Comparison of ENCODE assay signal across 30 cellular contexts in genomic region chr3:47874913-47875312, GRCh38.
A peak's percentile ranks its signal among the peaks of the same experiment; 100 is the strongest.
DNase-seq lines count a peak whose midpoint lies in the region; ATAC-seq, FAIRE-seq and TF ChIP-seq lines count a peak whose summit lies in the region.
"Had no signal": no experiment of that assay in that cellular context is flagged by ENCODE, and none has a peak within 500 bp of the region (broad histone marks: within the 10 kb centered on the region; RNA-seq: fewer than 3 reads in every experiment).

No MANE protein-coding gene starts in this region.

- ATAC-seq in Right ventricle myocardium inferior (no peak), GM21825 (IDR thresholded peaks at IDR 0.05; ENCODE audit: unreplicated experiment) (no peak)
- ATAC-seq: activated CD4-positive, CD25-positive, alpha-beta regulatory T cell treated with anti-CD3 and anti-CD28 coated beads, Interleukin-2, amount 50 U/mL, for 24 hours; activated T-helper 17 cell treated with anti-CD3 and anti-CD28 coated beads, Interleukin-2, amount 50 U/mL, for 72 hours; GM12878; K562; stimulated activated naive CD8-positive, alpha-beta T cell treated with anti-CD3 and anti-CD28 coated beads, Interleukin-15, Interleukin-2, amounts not matched to agents 100 U/mL and 50 U/mL, for 24 hours had no signal

- H3K9me3 Mint-ChIP-seq in chondrocyte (ENCODE audit: low read depth), result no peaks in the 10 kb centered on the region
- H3K9me3 Mint-ChIP-seq: activated CD4-positive, alpha-beta memory T cell treated with anti-CD3 and anti-CD28 coated beads for 36 hours; activated naive CD4-positive, alpha-beta T cell treated with anti-CD3 and anti-CD28 coated beads, Interleukin-2, amount 50 U/mL, for 24 hours; activated T-helper 17 cell treated with anti-CD3 and anti-CD28 coated beads, Interleukin-2, amount 50 U/mL, for 72 hours; CD4-positive, CD25-positive, alpha-beta regulatory T cell had no signal

- H3K4me1 ChIP-seq in left ventricle myocardium inferior (peaks cover 86% of the 10 kb centered on the region), keratinocyte (ENCODE audit: control insufficient read depth, extremely low read depth, insufficient read depth, low read length) (peaks cover 24% of the 10 kb centered on the region), smooth muscle cell (ENCODE audit: low read depth) (peaks cover 9% of the 10 kb centered on the region), Peyer's patch (no peaks in the 10 kb centered on the region)

- no peaks in the 10 kb centered on the region for H3F3A ChIP-seq in smooth muscle cell (ENCODE audit: low read depth)

- H4K20me1 ChIP-seq in keratinocyte (ENCODE audit: control insufficient read depth, extremely low read depth, insufficient read depth, low read length), result no peaks in the 10 kb centered on the region
- peaks cover 27% of the 10 kb centered on the region for H4K20me1 ChIP-seq in smooth muscle cell (ENCODE audit: low read depth)

- H3K4me1 Mint-ChIP-seq in chondrocyte (ENCODE audit: low read depth), result peaks cover 26% of the 10 kb centered on the region

- intact Hi-C loops in left ventricle myocardium inferior (cut with micrococcal nuclease), result no loop called here
- intact Hi-C loops in Right ventricle myocardium inferior (cut with DNase I), result no loop called here

- H3K27me3 ChIP-seq in left ventricle myocardium inferior (ENCODE audit: low read depth) (no peaks in the 10 kb centered on the region), keratinocyte (ENCODE audit: control insufficient read depth, extremely low read depth, insufficient read depth, low read length) (no peaks in the 10 kb centered on the region), smooth muscle cell (ENCODE audit: low read depth) (no peaks in the 10 kb centered on the region), Peyer's patch (no peaks in the 10 kb centered on the region)
- H3K27me3 ChIP-seq: cardiac muscle cell, tibial nerve had no signal

- dilution Hi-C loops in keratinocyte (cut with MboI; ENCODE audit: extremely low pct_ligation_motif_present, low sequenced_read_pairs), result no loop called here

- DNase-seq in left ventricle myocardium inferior (no peak), Right ventricle myocardium inferior (ENCODE audit: missing footprints) (no peak), chondrocyte (ENCODE audit: low spot score) (no peak), keratinocyte (ENCODE audit: low read depth, low spot score) (no peak), smooth muscle cell (lab: John Stamatoyannopoulos, UW; ENCODE audit: unreplicated experiment) (no peak), Peyer's patch (no peak), NCI-H146 treated with DMSO at 0.1 percent for 48 hours (lab: John Stamatoyannopoulos, UW; ENCODE audit: unreplicated experiment) (no peak)
- DNase-seq: activated CD4-positive, alpha-beta memory T cell treated with anti-CD3 and anti-CD28 coated beads for 36 hours; activated CD8-positive, alpha-beta memory T cell treated with anti-CD3 and anti-CD28 coated beads, Interleukin-2, amount 50 U/mL, for 4 hours; CD4-positive, CD25-positive, alpha-beta regulatory T cell; GOT3; kidney; MM.1S; NCI-H1417; NCI-H748 treated with DMSO at 0.1 percent for 48 hours; RPMI8226; stimulated activated naive CD8-positive, alpha-beta T cell treated with anti-CD3 and anti-CD28 coated beads, Interleukin-15, Interleukin-2, amounts not matched to agents 100 U/mL and 50 U/mL, for 24 hours; T-helper 1 cell had no signal

- no peak for TF ChIP-seq POLR2A in Peyer's patch (IDR thresholded peaks at IDR 0.05)

- H3K36me3 Mint-ChIP-seq in chondrocyte (ENCODE audit: low read depth), result peaks cover 26% of the 10 kb centered on the region

- H2AFZ ChIP-seq in keratinocyte (ENCODE audit: control insufficient read depth, low read length), result no peak overlapping the region
- H2AFZ ChIP-seq in smooth muscle cell (ENCODE audit: low read depth), result no peak overlapping the region

- 85% methylated on average over 1 of the region's 1 CpG for WGBS in smooth muscle cell (ENCODE audit: low lambda C conversion rate)

- H3K9me1 ChIP-seq in keratinocyte (ENCODE audit: control insufficient read depth, extremely low read depth, insufficient read depth, low read length), result peaks cover 4% of the 10 kb centered on the region

- H3K4me3 Mint-ChIP-seq in chondrocyte (ENCODE audit: unreplicated experiment), result no peak overlapping the region
- H3K4me3 Mint-ChIP-seq: activated CD4-positive, alpha-beta memory T cell treated with anti-CD3 and anti-CD28 coated beads for 36 hours; activated naive CD4-positive, alpha-beta T cell treated with anti-CD3 and anti-CD28 coated beads, Interleukin-2, amount 50 U/mL, for 24 hours; activated T-helper 17 cell treated with anti-CD3 and anti-CD28 coated beads, Interleukin-2, amount 50 U/mL, for 72 hours; CD4-positive, CD25-positive, alpha-beta regulatory T cell had no signal

- peak overlapping the region; percentile 43 for H3K27ac ChIP-seq in left ventricle myocardium inferior (replicated peaks)
- peak overlapping the region; percentile 15 for H3K27ac ChIP-seq in keratinocyte (ENCODE audit: control insufficient read depth, insufficient read depth, low read length)
- H3K27ac ChIP-seq in smooth muscle cell (ENCODE audit: low read depth), result peak overlapping the region; percentile 17
- H3K27ac ChIP-seq in Peyer's patch, result no peak overlapping the region
- H3K27ac ChIP-seq: cardiac muscle cell, tibial nerve had no signal

- no peak overlapping the region for H3K9ac ChIP-seq in keratinocyte (ENCODE audit: control insufficient read depth, extremely low read depth, insufficient read depth, low read length)
- no peak overlapping the region for H3K9ac ChIP-seq in smooth muscle cell (ENCODE audit: low read depth)

- H3K27ac Mint-ChIP-seq in chondrocyte (ENCODE audit: unreplicated experiment), result peak overlapping the region; percentile 23
- H3K27ac Mint-ChIP-seq: activated CD4-positive, alpha-beta memory T cell treated with anti-CD3 and anti-CD28 coated beads for 36 hours; activated naive CD4-positive, alpha-beta T cell treated with anti-CD3 and anti-CD28 coated beads, Interleukin-2, amount 50 U/mL, for 24 hours; activated T-helper 17 cell treated with anti-CD3 and anti-CD28 coated beads, Interleukin-2, amount 50 U/mL, for 72 hours had no signal

- peak; percentile 56 for FAIRE-seq in keratinocyte (lab: Jason Lieb, UNC)
- FAIRE-seq: A204.1, D721Med, endometrium, GM12878, K562, kidney had no signal

- H3K36me3 ChIP-seq in left ventricle myocardium inferior (peaks cover 70% of the 10 kb centered on the region), keratinocyte (ENCODE audit: control insufficient read depth in 2 of 2, extremely low read depth in 1 of 2, insufficient read depth in 2 of 2, low read length in 2 of 2) (peaks cover 16 to 18% of the 10 kb centered on the region in 2 experiments), smooth muscle cell (ENCODE audit: low read depth) (no peaks in the 10 kb centered on the region), Peyer's patch (peaks cover 0 to 61% (median 0%) of the 10 kb centered on the region in 3 donors)

- H3K27me3 Mint-ChIP-seq in chondrocyte (ENCODE audit: low read depth), result no peaks in the 10 kb centered on the region
- H3K27me3 Mint-ChIP-seq: activated CD4-positive, alpha-beta memory T cell treated with anti-CD3 and anti-CD28 coated beads for 36 hours; activated naive CD4-positive, alpha-beta T cell treated with anti-CD3 and anti-CD28 coated beads, Interleukin-2, amount 50 U/mL, for 24 hours; activated T-helper 17 cell treated with anti-CD3 and anti-CD28 coated beads, Interleukin-2, amount 50 U/mL, for 72 hours; CD4-positive, CD25-positive, alpha-beta regulatory T cell had no signal

- H3K79me2 ChIP-seq in keratinocyte (ENCODE audit: control insufficient read depth, insufficient read depth, low read length) (no peaks in the 10 kb centered on the region), smooth muscle cell (ENCODE audit: low read depth) (no peaks in the 10 kb centered on the region)

- no peak for TF ChIP-seq CTCF in left ventricle myocardium inferior (IDR thresholded peaks at IDR 0.05; ENCODE audit: borderline replicate concordance)
- TF ChIP-seq CTCF in chondrocyte (IDR thresholded peaks at IDR 0.05), result no peak
- no peak for TF ChIP-seq CTCF in keratinocyte (optimal IDR thresholded peaks at IDR 0.05 in 1 of 3, IDR thresholded peaks at IDR 0.05 in 1 of 3, conservative IDR thresholded peaks at IDR 0.05 in 1 of 3; ENCODE audit: extremely low read depth in 1 of 3, insufficient read depth in 2 of 3, low read length in 3 of 3)
- TF ChIP-seq CTCF in smooth muscle cell (IDR thresholded peaks at IDR 0.05; ENCODE audit: borderline replicate concordance, insufficient read depth, poor library complexity, severe bottlenecking), result no peak
- TF ChIP-seq CTCF in Peyer's patch (IDR thresholded peaks at IDR 0.05), result no peak

- no peak overlapping the region for H3K4me3 ChIP-seq in left ventricle myocardium inferior
- H3K4me3 ChIP-seq in keratinocyte (ENCODE audit: control insufficient read depth in 2 of 3, extremely low read depth in 1 of 3, insufficient read depth in 2 of 3, low read depth in 1 of 3, low read length in 3 of 3), result no peak overlapping the region
- no peak overlapping the region for H3K4me3 ChIP-seq in smooth muscle cell
- H3K4me3 ChIP-seq in Peyer's patch, result no peak overlapping the region
- H3K4me3 ChIP-seq: cardiac muscle cell, GM12878, K562, lung, tibial nerve had no signal

- H3K4me2 ChIP-seq in keratinocyte (ENCODE audit: control insufficient read depth, extremely low read depth, insufficient read depth, low read depth, low read length), result peak overlapping the region; percentile 29
- H3K4me2 ChIP-seq in smooth muscle cell, result no peak overlapping the region

- H3K9me3 ChIP-seq in left ventricle myocardium inferior (replicated peaks), result no peaks in the 10 kb centered on the region
- no peaks in the 10 kb centered on the region for H3K9me3 ChIP-seq in keratinocyte (ENCODE audit: control insufficient read depth, low read depth, low read length)
- no peaks in the 10 kb centered on the region for H3K9me3 ChIP-seq in smooth muscle cell (replicated peaks; ENCODE audit: low read depth)
- H3K9me3 ChIP-seq in Peyer's patch, result no peaks in the 10 kb centered on the region
- H3K9me3 ChIP-seq: tibial nerve had no signal

Comparison
In these comparisons a context has a peak if more than half of its experiments do, and no peak if none do; other contexts are left out.
1. H3K27ac ChIP-seq: peak in left ventricle myocardium inferior (single experiment), keratinocyte (single experiment) and smooth muscle cell (single experiment); none in Peyer's patch (0 of 4).